ENCODE assay signal across 9 cellular contexts in the genomic region with DNA sequence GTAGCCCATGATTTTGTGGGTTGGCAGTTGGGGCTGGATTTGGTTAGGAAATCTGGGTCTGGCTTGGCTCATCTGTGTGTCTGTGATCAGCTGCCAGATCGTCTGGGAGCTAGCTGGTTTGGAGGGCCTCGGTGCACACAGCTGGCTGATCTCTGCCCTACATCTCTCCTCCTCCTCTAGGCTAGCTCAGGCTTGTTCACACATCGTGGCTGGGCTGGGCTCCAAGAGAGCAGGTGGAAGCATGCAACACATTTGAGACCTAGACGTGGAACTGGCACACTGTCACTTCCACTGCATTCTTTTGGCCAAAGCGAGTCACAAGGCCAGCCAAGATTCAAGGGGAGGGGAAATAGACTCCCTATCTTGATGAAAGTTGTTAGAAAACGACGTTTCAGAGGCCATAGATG. TPM values are rescaled to one million over a fixed set of nuclear protein-coding genes. Genes with fewer than 3 reads are reported as not detected.
DNase-seq lines count a peak whose midpoint lies in the region; ATAC-seq, FAIRE-seq and TF ChIP-seq lines count a peak whose summit lies in the region.
"Had no signal": no experiment of that assay in that cellular context is flagged by ENCODE, and none has a peak within 500 bp of the region (broad histone marks: within the 10 kb centered on the region; RNA-seq: fewer than 3 reads in every experiment).

No MANE protein-coding gene starts in this region.

- no peaks in the 10 kb centered on the region for H3K9me3 Mint-ChIP-seq in activated CD8-positive, alpha-beta T cell treated with anti-CD3 and anti-CD28 coated beads for 36 hours
- no peaks in the 10 kb centered on the region for H3K9me3 Mint-ChIP-seq in activated CD8-positive, alpha-beta T cell treated with anti-CD3 and anti-CD28 coated beads, Interleukin-2, amount 10 ng/mL, durations not matched to agents 7 days and 5 days (ENCODE audit: insufficient read depth)
- H3K9me3 Mint-ChIP-seq in WTC11 (no peaks in the 10 kb centered on the region), Calu3 (ENCODE audit: low read depth, unreplicated experiment) (no peaks in the 10 kb centered on the region)

- H3K27ac Mint-ChIP-seq in activated CD8-positive, alpha-beta T cell treated with anti-CD3 and anti-CD28 coated beads for 36 hours, result peak overlapping the region; percentile 25
- H3K27ac Mint-ChIP-seq in activated CD8-positive, alpha-beta T cell treated with anti-CD3 and anti-CD28 coated beads, Interleukin-2, amount 10 ng/mL, durations not matched to agents 7 days and 5 days, result no peak overlapping the region
- H3K27ac Mint-ChIP-seq in WTC11, result 0 out of 2 replicates have a peak overlapping the region, but pooled peaks have one; percentile 24
- H3K27ac Mint-ChIP-seq in Calu3 (ENCODE audit: unreplicated experiment), result no peak overlapping the region

- H3K27me3 ChIP-seq in right atrium auricular region, result no peaks in the 10 kb centered on the region
- no peaks in the 10 kb centered on the region for H3K27me3 ChIP-seq in thoracic aorta (replicated peaks; ENCODE audit: insufficient read depth)

- peak overlapping the region; percentile 39 to 72 for H3K27ac ChIP-seq in right atrium auricular region
- H3K27ac ChIP-seq in thoracic aorta, result no peak overlapping the region
- H3K27ac ChIP-seq: C4-2B had no signal

- CTCF ChIA-PET in activated CD8-positive, alpha-beta T cell treated with anti-CD3 and anti-CD28 coated beads for 36 hours (lab: Charles Lee), result interaction anchor here (0.8 kb wide), 2 partner anchors 19 to 35 kb away, joined by 3 read pairs; no protein-coding TSS in a partner anchor
- CTCF ChIA-PET in activated CD8-positive, alpha-beta T cell treated with anti-CD3 and anti-CD28 coated beads, Interleukin-2, amount 10 ng/mL, durations not matched to agents 7 days and 5 days (lab: Charles Lee), result interaction anchor here (1.0 to 1.2 kb wide), 2 partner anchors 9 to 19 kb away, joined by 3 to 4 read pairs; no protein-coding TSS in a partner anchor
- CTCF ChIA-PET in WTC11 (lab: Charles Lee) (interaction anchor here (1.2 to 1.3 kb wide), 2 partner anchors 12 to 29 kb away, joined by 4 to 6 read pairs; no protein-coding TSS in a partner anchor), Calu3 (lab: Charles Lee) (interaction anchor here (0.6 kb wide), 1 partner anchor 24 kb away, joined by 3 read pairs; no protein-coding TSS in a partner anchor)

- no peaks in the 10 kb centered on the region for H3K9me3 ChIP-seq in right atrium auricular region
- no peaks in the 10 kb centered on the region for H3K9me3 ChIP-seq in thoracic aorta

- H3K4me1 Mint-ChIP-seq in activated CD8-positive, alpha-beta T cell treated with anti-CD3 and anti-CD28 coated beads for 36 hours (ENCODE audit: low read depth), result no peaks in the 10 kb centered on the region
- H3K4me1 Mint-ChIP-seq in activated CD8-positive, alpha-beta T cell treated with anti-CD3 and anti-CD28 coated beads, Interleukin-2, amount 10 ng/mL, durations not matched to agents 7 days and 5 days (ENCODE audit: low read depth), result no peaks in the 10 kb centered on the region
- H3K4me1 Mint-ChIP-seq in WTC11 (no peaks in the 10 kb centered on the region), Calu3 (ENCODE audit: low read depth, unreplicated experiment) (no peaks in the 10 kb centered on the region)

- POLR2A ChIA-PET in activated CD8-positive, alpha-beta T cell treated with anti-CD3 and anti-CD28 coated beads for 36 hours (lab: Charles Lee), result no interaction called here
- POLR2A ChIA-PET in activated CD8-positive, alpha-beta T cell treated with anti-CD3 and anti-CD28 coated beads, Interleukin-2, amount 10 ng/mL, durations not matched to agents 7 days and 5 days (lab: Charles Lee), result interaction anchor here (1.5 kb wide), 1 partner anchor 16 kb away, joined by 5 read pairs; the partner anchor contains the start of genes ESF1 and NDUFAF5
- POLR2A ChIA-PET in WTC11 (lab: Charles Lee), result no interaction called here

- H3K4me3 Mint-ChIP-seq in activated CD8-positive, alpha-beta T cell treated with anti-CD3 and anti-CD28 coated beads for 36 hours, result no peak overlapping the region
- no peak overlapping the region for H3K4me3 Mint-ChIP-seq in activated CD8-positive, alpha-beta T cell treated with anti-CD3 and anti-CD28 coated beads, Interleukin-2, amount 10 ng/mL, durations not matched to agents 7 days and 5 days
- H3K4me3 Mint-ChIP-seq in WTC11, result no peak overlapping the region
- no peak overlapping the region for H3K4me3 Mint-ChIP-seq in Calu3 (ENCODE audit: low read depth, unreplicated experiment)

- no peaks in the 10 kb centered on the region for H3K27me3 Mint-ChIP-seq in activated CD8-positive, alpha-beta T cell treated with anti-CD3 and anti-CD28 coated beads for 36 hours
- H3K27me3 Mint-ChIP-seq in activated CD8-positive, alpha-beta T cell treated with anti-CD3 and anti-CD28 coated beads, Interleukin-2, amount 10 ng/mL, durations not matched to agents 7 days and 5 days (ENCODE audit: low read depth), result no peaks in the 10 kb centered on the region
- no peaks in the 10 kb centered on the region for H3K27me3 Mint-ChIP-seq in WTC11 (ENCODE audit: low read depth)
- no peaks in the 10 kb centered on the region for H3K27me3 Mint-ChIP-seq in Calu3 (ENCODE audit: unreplicated experiment)

- peaks cover 0 to 16% of the 10 kb centered on the region in 2 donors for H3K4me1 ChIP-seq in right atrium auricular region
- peaks cover 4 to 9% of the 10 kb centered on the region in 2 donors for H3K4me1 ChIP-seq in thoracic aorta (ENCODE audit: control insufficient read depth in 1 of 2, low read depth in 2 of 2)

- no peak for TF ChIP-seq CTCF in activated CD8-positive, alpha-beta T cell treated with anti-CD3 and anti-CD28 coated beads for 36 hours (IDR thresholded peaks at IDR 0.05)
- TF ChIP-seq CTCF in WTC11 (IDR thresholded peaks at IDR 0.05) (no peak), right atrium auricular region (IDR thresholded peaks at IDR 0.05) (no peak), thoracic aorta (IDR thresholded peaks at IDR 0.05) (no peak), Calu3 (IDR thresholded peaks at IDR 0.05; ENCODE audit: unreplicated experiment) (no peak)

- intact Hi-C loops in activated CD8-positive, alpha-beta T cell treated with anti-CD3 and anti-CD28 coated beads for 36 hours (cut with micrococcal nuclease), result no loop called here
- intact Hi-C loops in Calu3 (cut with micrococcal nuclease; ENCODE audit: unreplicated experiment), result no loop called here

- H3K4me3 ChIP-seq in right atrium auricular region (no peak overlapping the region), thoracic aorta (no peak overlapping the region)

- TF ChIP-seq POLR2A in GM12892 (IDR thresholded peaks at IDR 0.05; ENCODE audit: low read depth, low read length), result no peak

- no peak for FAIRE-seq in GM12892 (lab: Jason Lieb, UNC)

- H3K36me3 ChIP-seq in right atrium auricular region (peaks cover 56% of the 10 kb centered on the region), thoracic aorta (peaks cover 20% of the 10 kb centered on the region)

- no TSS peak for BruUV-seq in Calu3 (replicated peaks; lab: Mats Ljungman, UMichigan)

- DNase-seq in activated CD8-positive, alpha-beta T cell treated with anti-CD3 and anti-CD28 coated beads for 36 hours, result no peak
- no peak for DNase-seq in activated CD8-positive, alpha-beta T cell treated with anti-CD3 and anti-CD28 coated beads, Interleukin-2, amount 10 ng/mL, durations not matched to agents 7 days and 5 days
- no peak for DNase-seq in WTC11 (ENCODE audit: low spot score)
- peak; percentile 79 for DNase-seq in right atrium auricular region (ENCODE audit: low spot score)
- DNase-seq in thoracic aorta (ENCODE audit: low spot score), result peak; percentile 6
- no peak for DNase-seq in GM12892 (ENCODE audit: insufficient read length)
- DNase-seq in activated gamma-delta T cell (lab: John Stamatoyannopoulos, UW), result no peak
- DNase-seq in Calu3, result no peak

- ATAC-seq in activated CD8-positive, alpha-beta T cell treated with anti-CD3 and anti-CD28 coated beads for 36 hours, result no peak
- no peak for ATAC-seq in activated CD8-positive, alpha-beta T cell treated with anti-CD3 and anti-CD28 coated beads, Interleukin-2, amount 10 ng/mL, durations not matched to agents 7 days and 5 days
- no peak for ATAC-seq in WTC11
- ATAC-seq in thoracic aorta (ENCODE audit: insufficient number of reproducible peaks, low FRiP score, low read depth), result peak; percentile 20

- H3K36me3 Mint-ChIP-seq in activated CD8-positive, alpha-beta T cell treated with anti-CD3 and anti-CD28 coated beads for 36 hours (ENCODE audit: low read depth), result peaks cover 37% of the 10 kb centered on the region
- peaks cover 40% of the 10 kb centered on the region for H3K36me3 Mint-ChIP-seq in activated CD8-positive, alpha-beta T cell treated with anti-CD3 and anti-CD28 coated beads, Interleukin-2, amount 10 ng/mL, durations not matched to agents 7 days and 5 days (ENCODE audit: low read depth)
- H3K36me3 Mint-ChIP-seq in WTC11, result peaks cover 58% of the 10 kb centered on the region
- H3K36me3 Mint-ChIP-seq in Calu3 (ENCODE audit: insufficient read depth, unreplicated experiment), result peaks cover 10% of the 10 kb centered on the region

TF ChIP-seq in WTC11, 78 proteins besides CTCF, POLR2A, EP300 and RAD21 (continues in another document):
- peak; percentile 30; the same call in 1 of the 2 replicates for TF ChIP-seq GABPB1 (CRISPR knock-in tag; IDR thresholded peaks at IDR 0.05)

RNA-seq across cellular contexts. Expression of gene NDUFAF5, which starts 15.9 kb away (rescaled TPM):
- 10 to 100 TPM; 25.9 to 28.4 TPM for total RNA-seq in activated CD8-positive, alpha-beta T cell treated with anti-CD3 and anti-CD28 coated beads for 36 hours
- 10 to 100 TPM; 26.3 to 34.6 TPM for total RNA-seq in activated CD8-positive, alpha-beta T cell treated with anti-CD3 and anti-CD28 coated beads, Interleukin-2, amount 10 ng/mL, durations not matched to agents 7 days and 5 days
- 22.4 to 31.8 TPM (median 29.1 TPM) in 3 replicates for total RNA-seq in WTC11 (2021)
- total RNA-seq in right atrium auricular region, result 10 to 100 TPM; 25.2 to 29.9 TPM
- 1 to 10 TPM; 5.3 to 8.1 TPM for total RNA-seq in thoracic aorta
- 20.9 TPM for polyA plus RNA-seq in GM12892 (2012; ENCODE audit: missing spikeins)
- 12.8 and 16.3 TPM in 2 replicates for total RNA-seq in Calu3 (2022)

RNA-seq across cellular contexts. Expression of gene ESF1, which starts 16.0 kb away (rescaled TPM):
- total RNA-seq in activated CD8-positive, alpha-beta T cell treated with anti-CD3 and anti-CD28 coated beads for 36 hours, result 10 to 100 TPM; 19.9 to 20.4 TPM
- total RNA-seq in activated CD8-positive, alpha-beta T cell treated with anti-CD3 and anti-CD28 coated beads, Interleukin-2, amount 10 ng/mL, durations not matched to agents 7 days and 5 days, result 10 to 100 TPM; 13.1 to 13.2 TPM
- total RNA-seq in WTC11 (2021), result 25.3 to 28.7 TPM (median 26.2 TPM) in 3 replicates
- total RNA-seq in right atrium auricular region, result 10 to 100 TPM; 10.4 to 11.1 TPM
- total RNA-seq in thoracic aorta, result 10 to 100 TPM in 1 of 2 donors, 1 to 10 TPM in 1; 9.2 to 22.8 TPM
- polyA plus RNA-seq in GM12892 (2012; ENCODE audit: missing spikeins), result 19.8 TPM
- total RNA-seq in Calu3 (2022), result 14.7 and 15.1 TPM in 2 replicates

Comparison
In these comparisons a context has a peak if more than half of its experiments do, and no peak if none do; other contexts are left out.
1. H3K27ac Mint-ChIP-seq: peak in activated CD8-positive, alpha-beta T cell treated with anti-CD3 and anti-CD28 coated beads for 36 hours (single experiment) and WTC11 (single experiment); none in activated CD8-positive, alpha-beta T cell treated with anti-CD3 and anti-CD28 coated beads, Interleukin-2, amount 10 ng/mL, durations not matched to agents 7 days and 5 days (single experiment) and Calu3 (single experiment).
2. DNase-seq: peak in right atrium auricular region (single experiment) and thoracic aorta (single experiment); none in activated CD8-positive, alpha-beta T cell treated with anti-CD3 and anti-CD28 coated beads for 36 hours (single experiment), activated CD8-positive, alpha-beta T cell treated with anti-CD3 and anti-CD28 coated beads, Interleukin-2, amount 10 ng/mL, durations not matched to agents 7 days and 5 days (single experiment), WTC11 (single experiment), GM12892 (single experiment), activated gamma-delta T cell (single experiment) and Calu3 (single experiment).
3. H3K27ac ChIP-seq: peak in right atrium auricular region (2 of 2); none in thoracic aorta (0 of 2).